In the genomic region with DNA sequence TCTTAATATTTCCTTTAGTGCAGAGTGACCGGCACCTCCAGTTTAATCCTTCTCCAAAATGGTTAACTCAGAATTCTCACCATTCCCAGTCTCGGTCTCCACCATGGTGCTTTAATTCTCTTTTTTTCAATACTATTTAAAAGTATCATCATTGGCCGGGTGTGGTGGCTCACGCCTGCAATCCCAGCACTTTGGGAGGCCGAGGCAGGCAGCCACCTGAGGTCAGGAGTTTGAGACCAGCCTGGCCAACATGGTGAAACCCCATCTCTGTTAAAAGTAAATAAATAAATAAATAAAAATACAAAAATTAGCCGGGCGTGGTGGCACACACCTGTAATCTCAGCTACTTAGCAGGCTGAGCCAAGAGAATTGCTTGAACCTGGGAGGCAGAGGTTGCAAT, we compare ENCODE assay signal across 7 cellular contexts. TPM values are rescaled to one million over a fixed set of nuclear protein-coding genes. Genes with fewer than 3 reads are reported as not detected.
A peak's percentile ranks its signal among the peaks of the same experiment; 100 is the strongest.
DNase-seq lines count a peak whose midpoint lies in the region; ATAC-seq and TF ChIP-seq lines count a peak whose summit lies in the region.
"Not testable (repeated sequence)": the region's sequence is repeated elsewhere in the genome, so short reads cannot be mapped to it uniquely, and the experiment has no call there.
"Had no signal": no experiment of that assay in that cellular context is flagged by ENCODE, and none has a peak within 500 bp of the region (broad histone marks: within the 10 kb centered on the region; RNA-seq: fewer than 3 reads in every experiment).

No MANE protein-coding gene starts in this region.

- 71% methylated on average over 7 of the region's 7 CpGs for WGBS in SK-N-SH (ENCODE audit: low lambda C conversion rate)
- WGBS in smooth muscle cell (ENCODE audit: low lambda C conversion rate) = 97% methylated on average over 7 of the region's 7 CpGs

- not testable (repeated sequence) for H3F3A ChIP-seq in Loucy (ENCODE audit: low read depth); SK-N-SH (replicated peaks; ENCODE audit: insufficient read depth); smooth muscle cell (ENCODE audit: low read depth)

- POLR2A ChIA-PET in HCT116 (lab: Charles Lee) = not testable (repeated sequence)
- POLR2A ChIA-PET in SK-N-SH (lab: Yijun Ruan, JAX) = interaction anchor here (0.6 to 1.3 kb wide), 3 partner anchors 60 to 68 kb away, joined by 3 to 6 read pairs (median 3); no protein-coding TSS in a partner anchor

- not testable (repeated sequence) for H3K27me3 ChIP-seq in HCT116 (ENCODE audit: insufficient read depth, low read length); Loucy (ENCODE audit: insufficient read depth, low read length, poor library complexity, severe bottlenecking); SK-N-SH (ENCODE audit: insufficient read depth); neuron (ENCODE audit: insufficient read depth, low read length); smooth muscle cell (ENCODE audit: low read depth)

- H3K36me3 ChIP-seq in HCT116 (ENCODE audit: control insufficient read depth in 1 of 2, insufficient read depth in 2 of 2, low read length in 2 of 2); Loucy (ENCODE audit: insufficient read depth, low read length); SK-N-SH (replicated peaks in 1 of 2; ENCODE audit: control insufficient read depth in 1 of 2, insufficient read depth in 2 of 2, low read length in 1 of 2); neuron (ENCODE audit: insufficient read depth, low read length); smooth muscle cell (ENCODE audit: low read depth): not testable (repeated sequence)

- intact Hi-C loops in HCT116 (cut with micrococcal nuclease) (loop anchor here (2.0 to 10.0 kb wide), 5 partner anchors 80 to 1192 kb away; no protein-coding TSS in a partner anchor), Right ventricle myocardium inferior (cut with DNase I) (loop anchor here (10.0 kb wide), 3 partner anchors 332 to 702 kb away; a partner anchor contains a TSS)

- RAD21 ChIA-PET in HCT116 (lab: Charles Lee; ENCODE audit: low non-redundant PET in 1 of 2, low total read pairs in 2 of 2, uncharacterized antibody in 2 of 2, unreplicated experiment in 2 of 2) = not testable (repeated sequence)

- TF ChIP-seq CTCF in HCT116 (IDR thresholded peaks at IDR 0.05 in 2 of 3, conservative IDR thresholded peaks at IDR 0.05 in 1 of 3; ENCODE audit: borderline replicate concordance in 1 of 3, insufficient read depth in 1 of 3, low read depth in 2 of 3, low read length in 2 of 3); Loucy (conservative IDR thresholded peaks at IDR 0.05; ENCODE audit: low read length); SK-N-SH (IDR thresholded peaks at IDR 0.05); smooth muscle cell (IDR thresholded peaks at IDR 0.05; ENCODE audit: borderline replicate concordance, insufficient read depth, poor library complexity, severe bottlenecking): not testable (repeated sequence)

- not testable (repeated sequence) for BruUV-seq in HCT116 (replicated peaks; lab: Mats Ljungman, UMichigan)

- not testable (repeated sequence) for TF ChIP-seq RAD21 in HCT116 (IDR thresholded peaks at IDR 0.05; ENCODE audit: low read depth); SK-N-SH (IDR thresholded peaks at IDR 0.05; ENCODE audit: low read length)

- H3K79me2 ChIP-seq in HCT116 (ENCODE audit: insufficient read depth, low read length); Loucy (ENCODE audit: insufficient read depth, low read length); SK-N-SH (ENCODE audit: insufficient read depth); smooth muscle cell (ENCODE audit: low read depth): not testable (repeated sequence)

- not testable (repeated sequence) for TF ChIP-seq EP300 in SK-N-SH (IDR thresholded peaks at IDR 0.05; ENCODE audit: borderline replicate concordance in 1 of 2, low read depth in 1 of 2, low read length in 1 of 2)

- CTCF ChIA-PET in HCT116 (lab: Charles Lee) = interaction anchor here (0.8 to 1.7 kb wide), 6 partner anchors 9 to 1194 kb away, joined by 3 to 11 read pairs (median 4); no protein-coding TSS in a partner anchor
- CTCF ChIA-PET in SK-N-SH (lab: Yijun Ruan, JAX) = interaction anchor here (1.1 to 3.7 kb wide), 22 partner anchors 11 to 1116 kb away, joined by 3 to 37 read pairs (median 10); a partner anchor contains a TSS

- not testable (repeated sequence) for H3K27ac ChIP-seq in HCT116 (ENCODE audit: low read depth, low read length); smooth muscle cell (ENCODE audit: low read depth)
- peak overlapping the region in 1 of 2 experiments; percentile 77; a peak in 1 of 4 replicates for H3K27ac ChIP-seq in SK-N-SH (ENCODE audit: low read depth in 2 of 2, low read length in 1 of 2)

- ATAC-seq in HCT116, Right ventricle myocardium inferior: not testable (repeated sequence)

- TF ChIP-seq POLR2A in HCT116 (IDR thresholded peaks at IDR 0.05; ENCODE audit: borderline replicate concordance, extremely low read depth, insufficient read depth, insufficient read length) = not testable (repeated sequence)

- not testable (repeated sequence) for H3K4me2 ChIP-seq in HCT116 (ENCODE audit: low read length); Loucy (ENCODE audit: low read depth, low read length, poor library complexity, severe bottlenecking); SK-N-SH; smooth muscle cell

- not testable (repeated sequence) for H3K9me3 ChIP-seq in HCT116 (ENCODE audit: control insufficient read depth in 1 of 2, insufficient read depth in 1 of 2, low read depth in 1 of 2, low read length in 2 of 2); Loucy (ENCODE audit: insufficient read depth, low read depth, low read length); SK-N-SH; neuron (ENCODE audit: low read length); smooth muscle cell (replicated peaks; ENCODE audit: low read depth)

- not testable (repeated sequence) for H3K9ac ChIP-seq in HCT116 (ENCODE audit: low read length); Loucy (ENCODE audit: low read depth, low read length, poor library complexity, severe bottlenecking); SK-N-SH; smooth muscle cell (ENCODE audit: low read depth)

- DNase-seq in HCT116 (ENCODE audit: low read depth, low spot score); SK-N-SH; smooth muscle cell (lab: John Stamatoyannopoulos, UW; ENCODE audit: unreplicated experiment): not testable (repeated sequence)
- DNase-seq in Right ventricle myocardium inferior (ENCODE audit: missing footprints) = peak; percentile 53

- H2AFZ ChIP-seq in HCT116 (ENCODE audit: low read depth, low read length, poor library complexity, severe bottlenecking) (peak overlapping the region; percentile 94), Loucy (ENCODE audit: low read length) (peak overlapping the region; percentile 67; the same call in 1 of the 2 replicates), SK-N-SH (ENCODE audit: low read depth) (peak overlapping the region; percentile 80; the same call in 1 of the 2 replicates), neuron (ENCODE audit: low read depth, low read length) (peak overlapping the region; percentile 43), smooth muscle cell (ENCODE audit: low read depth) (peak overlapping the region; percentile 59)

- H4K20me1 ChIP-seq in HCT116 (ENCODE audit: insufficient read depth); Loucy (ENCODE audit: insufficient read depth, low read length, poor library complexity, severe bottlenecking); SK-N-SH (ENCODE audit: insufficient read depth); smooth muscle cell (ENCODE audit: low read depth): not testable (repeated sequence)

- not testable (repeated sequence) for H3K9me2 ChIP-seq in HCT116 (ENCODE audit: insufficient read depth); Loucy (replicated peaks; ENCODE audit: low read depth, low read length); SK-N-SH

- H3K4me1 ChIP-seq in HCT116 (ENCODE audit: control insufficient read depth in 1 of 2, insufficient read depth in 2 of 2, low read length in 2 of 2); Loucy (ENCODE audit: insufficient read depth, low read length, poor library complexity, severe bottlenecking); neuron (ENCODE audit: insufficient read depth, low read length); smooth muscle cell (ENCODE audit: low read depth): not testable (repeated sequence)
- peaks cover 0 to 12% of the 10 kb centered on the region in 2 experiments; a peak in 2 of 4 replicates for H3K4me1 ChIP-seq in SK-N-SH (ENCODE audit: control insufficient read depth in 1 of 2, insufficient read depth in 2 of 2, low read depth in 1 of 2, low read length in 1 of 2)

- not testable (repeated sequence) for H3K4me3 ChIP-seq in HCT116 (replicated peaks in 1 of 2; ENCODE audit: low read depth in 1 of 2, low read length in 2 of 2); Loucy (ENCODE audit: low read length, poor library complexity, severe bottlenecking); SK-N-SH (ENCODE audit: low read depth in 2 of 2, low read length in 1 of 2); neuron (ENCODE audit: low read length); smooth muscle cell

RNA-seq across cellular contexts. Expression of a gene that starts 35.1 kb away (rescaled TPM):
- 16.4 TPM for total RNA-seq in HCT116 (2021; ENCODE audit: unreplicated experiment)
- polyA plus RNA-seq in HCT116 (2012) = 12.0 and 12.4 TPM in 2 replicates
- polyA plus RNA-seq in SK-N-SH (2012; rRNA removed) = 2.4 and 5.4 TPM in 2 replicates
- polyA plus RNA-seq in SK-N-SH (2012; cell fraction: cytosol; rRNA removed) = 7.3 and 8.9 TPM in 2 replicates
- 7.5 and 10.2 TPM in 2 replicates for polyA plus RNA-seq in SK-N-SH (2012; cell fraction: nucleus; rRNA removed)
- total RNA-seq in Right ventricle myocardium inferior = 44.3 TPM
- 5.0 and 6.3 TPM in 2 replicates for total RNA-seq in smooth muscle cell
- polyA plus RNA-seq in smooth muscle cell = 4.3 and 8.4 TPM in 2 replicates
- total RNA-seq: A673 had no signal

Comparison
In these comparisons a context has a peak if more than half of its experiments do, and no peak if none do; other contexts are left out.
1. H2AFZ ChIP-seq: peak in every context shown above with its lines; median percentile 94 in HCT116; 80 in SK-N-SH; 67 in Loucy; 59 in smooth muscle cell; 43 in neuron.